ENCODE assay signal across 23 cellular contexts in the genomic region with DNA sequence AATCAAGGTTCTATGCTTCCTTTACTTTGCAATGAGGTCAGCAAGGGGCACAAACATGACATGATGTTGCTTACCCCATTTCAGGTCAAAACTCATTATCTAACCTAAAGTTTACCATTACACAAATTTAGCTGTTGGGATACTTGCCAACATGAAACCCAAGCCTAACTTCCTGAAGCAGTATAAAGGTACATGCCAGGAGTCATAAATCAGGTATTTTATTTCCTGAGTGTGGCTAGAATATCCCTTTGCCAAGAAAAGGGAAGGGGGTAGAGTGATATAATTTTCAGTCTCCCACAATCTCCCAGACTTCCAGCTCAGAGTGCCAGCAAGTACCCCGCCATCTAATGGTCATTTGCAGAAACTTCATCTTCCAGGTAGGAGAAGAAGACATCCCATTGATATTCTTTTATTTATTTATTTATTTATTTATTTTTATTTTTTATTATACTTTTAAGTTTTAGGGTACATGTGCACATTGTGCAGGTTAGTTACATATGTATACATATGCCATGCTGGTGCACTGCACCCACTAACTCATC.
A peak's percentile ranks its signal among the peaks of the same experiment; 100 is the strongest.
DNase-seq lines count a peak whose midpoint lies in the region; ATAC-seq and TF ChIP-seq lines count a peak whose summit lies in the region.
"Had no signal": no experiment of that assay in that cellular context is flagged by ENCODE, and none has a peak within 500 bp of the region (broad histone marks: within the 10 kb centered on the region; RNA-seq: fewer than 3 reads in every experiment).

No MANE protein-coding gene starts in this region.

- H3K79me2 ChIP-seq in PC-3 (ENCODE audit: low read length) (no peaks in the 10 kb centered on the region), hepatocyte (no peaks in the 10 kb centered on the region)

- intact Hi-C loops in PC-3 (cut with micrococcal nuclease), result no loop called here

- H3K27ac ChIP-seq in PC-3 (ENCODE audit: low read length) (no peak overlapping the region), hepatocyte (no peak overlapping the region)
- H3K27ac ChIP-seq: cardiac muscle cell, ovary had no signal

- POLR2A ChIA-PET in HEK293T (lab: Yijun Ruan, JAX), result no interaction called here
- POLR2A ChIA-PET in PC-3 (lab: Charles Lee; ENCODE audit: unreplicated experiment), result no interaction called here

- CTCF ChIA-PET in HEK293T (lab: Yijun Ruan, JAX), result no interaction called here
- CTCF ChIA-PET in PC-3 (lab: Charles Lee), result no interaction called here

- TF ChIP-seq CTCF in PC-3 (conservative IDR thresholded peaks at IDR 0.05; ENCODE audit: low read depth, low read length), result no peak
- TF ChIP-seq CTCF in hepatocyte (IDR thresholded peaks at IDR 0.05; ENCODE audit: poor library complexity), result no peak

- H4K20me1 ChIP-seq in PC-3 (ENCODE audit: low read length) (no peaks in the 10 kb centered on the region), hepatocyte (ENCODE audit: insufficient read depth, poor library complexity, severe bottlenecking) (no peaks in the 10 kb centered on the region)

- no peaks in the 10 kb centered on the region for H3F3A ChIP-seq in PC-3 (ENCODE audit: low read length, unreplicated experiment)

- H2AFZ ChIP-seq in PC-3 (ENCODE audit: low read length) (no peak overlapping the region), hepatocyte (no peak overlapping the region)

- ATAC-seq in PC-3 (no peak), left lobe of liver (no peak)
- ATAC-seq: activated CD8-positive, alpha-beta memory T cell treated with anti-CD3 and anti-CD28 coated beads, Interleukin-2, amount 10 ng/mL, durations not matched to agents 7 days and 5 days; activated T-helper 17 cell treated with anti-CD3 and anti-CD28 coated beads, Interleukin-2, amount 50 U/mL, for 72 hours; CD8-positive, alpha-beta T cell; esophagus mucosa; stimulated activated naive B cell treated with anti-CD40 and anti-IgM and Interleukin-4, amounts not matched to agents 10 μg/mL and 1 μg/mL and 100 μg/mL, for 72 hours; T-cell had no signal

- H3K4me1 ChIP-seq in PC-3 (ENCODE audit: insufficient read depth, low read length), result no peaks in the 10 kb centered on the region
- no peaks in the 10 kb centered on the region for H3K4me1 ChIP-seq in hepatocyte (ENCODE audit: insufficient read depth)

- peak; percentile 2 for DNase-seq in DMS153 treated with DMSO at 0.1 percent for 48 hours (lab: John Stamatoyannopoulos, UW; ENCODE audit: unreplicated experiment)
- peak; percentile 24 for DNase-seq in HEK293T (ENCODE audit: extremely low spot score)
- DNase-seq in PC-3, result peak; percentile 7
- peak; percentile 26 for DNase-seq in iPS-NIHi7 (ENCODE audit: extremely low spot score)
- no peak for DNase-seq in left lobe of liver (ENCODE audit: low spot score)
- DNase-seq in stimulated activated CD8-positive, alpha-beta memory T cell treated with anti-CD3 and anti-CD28 coated beads, Interleukin-4, amount 100 ng/mL, for 48 hours, result no peak
- no peak for DNase-seq in activated effector memory CD4-positive, alpha-beta T cell treated with anti-CD3 and anti-CD28 coated beads, Interleukin-2, amount 50 U/mL, for 16 hours
- no peak for DNase-seq in hepatocyte (ENCODE audit: low spot score)
- DNase-seq: activated CD4-positive, alpha-beta T cell treated with anti-CD3 and anti-CD28 coated beads for 48 hours; activated CD8-positive, alpha-beta memory T cell treated with anti-CD3 and anti-CD28 coated beads, Interleukin-2, amount 10 ng/mL, durations not matched to agents 7 days and 5 days; CD8-positive, alpha-beta T cell; MG63; naive B cell; NCI-H146; NCI-H446; NK-92 treated with Interleukin-12 subunit alpha and Interleukin-12 subunit beta, amount 100 ng/mL, for 24 hours; ovary; stimulated activated naive B cell treated with anti-CD40 and anti-IgM and Interleukin-4, amounts not matched to agents 10 μg/mL and 1 μg/mL and 100 μg/mL, for 72 hours; T-cell had no signal

- H3K9me3 ChIP-seq in PC-3 (ENCODE audit: low read length) (no peaks in the 10 kb centered on the region), hepatocyte (ENCODE audit: low read depth) (no peaks in the 10 kb centered on the region)
- H3K9me3 ChIP-seq: MG63, ovary had no signal

- H3K36me3 ChIP-seq in PC-3 (ENCODE audit: low read depth, low read length) (no peaks in the 10 kb centered on the region), hepatocyte (replicated peaks; ENCODE audit: insufficient read depth, low read depth) (no peaks in the 10 kb centered on the region)
- H3K36me3 ChIP-seq: cardiac muscle cell, MG63, ovary had no signal

- no peak overlapping the region for H3K4me3 ChIP-seq in PC-3 (ENCODE audit: low read length)
- no peak overlapping the region for H3K4me3 ChIP-seq in hepatocyte
- H3K4me3 ChIP-seq: cardiac muscle cell, lung, MG63, ovary had no signal

- BruUV-seq in PC-3 (replicated peaks; lab: Mats Ljungman, UMichigan), result no TSS peak

- WGBS in hepatocyte (ENCODE audit: low lambda C conversion rate, missing lambda C conversion rate), result 28% methylated on average over 1 of the region's 1 CpG

- H3K4me2 ChIP-seq in PC-3 (ENCODE audit: low read length), result no peak overlapping the region
- H3K4me2 ChIP-seq in hepatocyte, result no peak overlapping the region

- H3K9me2 ChIP-seq in PC-3 (replicated peaks; ENCODE audit: low read length) (no peaks in the 10 kb centered on the region), hepatocyte (replicated peaks; ENCODE audit: insufficient read depth) (no peaks in the 10 kb centered on the region)

- H3K9ac ChIP-seq in PC-3 (ENCODE audit: low read length), result no peak overlapping the region

- no peaks in the 10 kb centered on the region for H3K27me3 ChIP-seq in PC-3 (ENCODE audit: low read length)
- no peaks in the 10 kb centered on the region for H3K27me3 ChIP-seq in hepatocyte
- H3K27me3 ChIP-seq: cardiac muscle cell, MG63, ovary had no signal

TF ChIP-seq in HEK293T, 16 proteins besides CTCF, POLR2A, EP300 and RAD21:
- TF ChIP-seq FOXA1 (IDR thresholded peaks at IDR 0.05) (no peak), FOXM1 (IDR thresholded peaks at IDR 0.05; ENCODE audit: borderline replicate concordance) (no peak), CTBP1 (IDR thresholded peaks at IDR 0.05; ENCODE audit: borderline replicate concordance) (no peak), NFRKB (IDR thresholded peaks at IDR 0.05) (no peak), ARNT (IDR thresholded peaks at IDR 0.05) (no peak), ZNF384 (IDR thresholded peaks at IDR 0.05) (no peak), TARDBP (IDR thresholded peaks at IDR 0.05) (no peak)
TF ChIP-seq in HEK293T: peak in this region for 0.

Comparison
In these comparisons a context has a peak if more than half of its experiments do, and no peak if none do; other contexts are left out.
1. DNase-seq: peak in DMS153 treated with DMSO at 0.1 percent for 48 hours (single experiment), HEK293T (single experiment), PC-3 (single experiment) and iPS-NIHi7 (single experiment); none in left lobe of liver (single experiment), stimulated activated CD8-positive, alpha-beta memory T cell treated with anti-CD3 and anti-CD28 coated beads, Interleukin-4, amount 100 ng/mL, for 48 hours (single experiment), activated effector memory CD4-positive, alpha-beta T cell treated with anti-CD3 and anti-CD28 coated beads, Interleukin-2, amount 50 U/mL, for 16 hours (single experiment) and hepatocyte (single experiment).